ENCODE assay signal across 8 cellular contexts in the genomic region with DNA sequence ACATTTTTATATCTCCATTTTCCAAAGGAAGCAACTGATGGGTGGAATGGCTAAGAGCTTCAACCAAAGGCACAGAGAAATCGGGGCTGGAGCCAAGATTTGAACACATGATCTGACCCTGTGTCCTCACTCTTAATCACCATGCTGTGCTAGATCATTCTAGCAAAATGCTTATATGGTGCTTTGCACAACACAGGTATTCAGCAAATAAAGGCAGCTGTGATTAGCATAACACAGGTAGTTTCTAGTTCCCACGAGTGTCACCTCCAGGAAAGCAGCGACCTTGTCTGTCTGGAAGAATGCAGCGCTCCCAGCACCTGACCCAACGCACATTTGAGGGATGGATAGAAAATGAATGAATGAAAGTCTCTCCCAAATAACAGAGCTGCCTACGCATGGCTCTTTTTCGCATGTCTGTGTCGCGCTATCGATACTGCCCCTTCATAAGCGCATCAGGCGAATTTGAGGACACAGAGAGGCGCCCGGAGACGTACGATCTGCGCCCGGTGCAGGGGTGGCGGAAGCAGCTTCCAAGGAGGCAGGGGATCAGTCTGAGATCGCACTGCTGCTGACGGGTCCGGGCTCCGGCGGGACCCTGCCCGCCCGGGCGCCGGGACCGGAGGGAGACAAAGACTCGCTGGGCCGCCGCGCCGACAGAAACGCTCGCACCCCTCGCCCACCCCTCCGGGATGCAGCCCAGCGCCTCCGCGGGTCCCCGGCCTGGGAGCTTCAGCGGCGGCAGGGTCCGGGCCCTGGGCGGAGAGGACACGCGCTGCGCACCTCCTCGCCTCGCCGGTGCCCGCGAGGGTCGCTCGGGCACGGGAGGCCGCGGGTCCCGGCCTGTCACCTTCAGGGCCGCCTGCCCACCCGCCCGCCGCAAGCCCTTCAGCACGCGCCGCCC. TPM values are rescaled to one million over a fixed set of nuclear protein-coding genes. Genes with fewer than 3 reads are reported as not detected.
A peak's percentile ranks its signal among the peaks of the same experiment; 100 is the strongest.
DNase-seq lines count a peak whose midpoint lies in the region; ATAC-seq and TF ChIP-seq lines count a peak whose summit lies in the region.

No MANE protein-coding gene starts in this region.

- no peaks in the 10 kb centered on the region for H3K27me3 ChIP-seq in esophagus muscularis mucosa

- intact Hi-C loops in esophagus muscularis mucosa (cut with DNase I) = no loop called here

- H3K36me3 Mint-ChIP-seq in WTC11 (no peaks in the 10 kb centered on the region), neural crest cell (ENCODE audit: low read depth) (peaks cover 1% of the 10 kb centered on the region)

- POLR2A ChIA-PET in WTC11 (lab: Charles Lee) = interaction anchor here (1.0 kb wide), 1 partner anchor 10 kb away, joined by 3 read pairs; no protein-coding TSS in a partner anchor

- peaks cover 0 to 6% (median 2%) of the 10 kb centered on the region in 4 donors for H3K9me3 ChIP-seq in esophagus muscularis mucosa

- H3K4me3 Mint-ChIP-seq in WTC11 (peak overlapping the region; percentile 90), neural crest cell (peak overlapping the region; percentile 96)

- TF ChIP-seq CTCF in C4-2B (conservative IDR thresholded peaks at IDR 0.05) (no peak), WTC11 (IDR thresholded peaks at IDR 0.05) (no peak), esophagus muscularis mucosa (IDR thresholded peaks at IDR 0.05) (no peak), neural crest cell (conservative IDR thresholded peaks at IDR 0.05) (no peak)

- H3K27ac Mint-ChIP-seq in WTC11 (peak overlapping the region; percentile 72), neural crest cell (ENCODE audit: unreplicated experiment) (peak overlapping the region; percentile 86)

- H3K27ac ChIP-seq in C4-2B (peak overlapping the region; percentile 96), esophagus muscularis mucosa (replicated peaks in 1 of 4) (peak overlapping the region; percentile 88 to 94 (median 91))

- 0 out of 2 replicates have a peak, but pooled peaks cover 3% of the 10 kb centered on the region for H3K9me3 Mint-ChIP-seq in WTC11
- H3K9me3 Mint-ChIP-seq in neural crest cell = no peaks in the 10 kb centered on the region

- TF ChIP-seq POLR2A in esophagus muscularis mucosa (IDR thresholded peaks at IDR 0.05; ENCODE audit: low read depth) = no peak

- H3K4me1 ChIP-seq in esophagus muscularis mucosa = peaks cover 51 to 58% (median 55%) of the 10 kb centered on the region in 4 donors

- no peak for TF ChIP-seq EP300 in esophagus muscularis mucosa (IDR thresholded peaks at IDR 0.05)

- H3K27me3 Mint-ChIP-seq in WTC11 (ENCODE audit: low read depth) = peaks cover 10% of the 10 kb centered on the region; the same call in 1 of the 2 replicates
- H3K27me3 Mint-ChIP-seq in neural crest cell (ENCODE audit: low read depth) = no peaks in the 10 kb centered on the region

- under 1% methylated on average over 21 of the region's 67 CpGs for WGBS in esophagus muscularis mucosa

- H3K36me3 ChIP-seq in esophagus muscularis mucosa = no peaks in the 10 kb centered on the region

- H3K4me1 Mint-ChIP-seq in WTC11 (peaks cover 25% of the 10 kb centered on the region), neural crest cell (peaks cover 39% of the 10 kb centered on the region)

- CTCF ChIA-PET in WTC11 (lab: Charles Lee) = interaction anchor here (0.5 to 1.6 kb wide), 5 partner anchors 27 to 669 kb away, joined by 3 to 6 read pairs (median 4); no protein-coding TSS in a partner anchor

- ATAC-seq in HG03432 (IDR thresholded peaks at IDR 0.05; ENCODE audit: unreplicated experiment) (peak; percentile 34), WTC11 (peak; percentile 5; the same call in 1 of the 2 replicates)

- DNase-seq in GM19238 (ENCODE audit: insufficient read length, low spot score) (peak; percentile 63), WTC11 (ENCODE audit: low spot score) (no peak), esophagus muscularis mucosa (ENCODE audit: extremely low spot score) (no peak), neural crest cell (ENCODE audit: low read depth, low spot score) (peak; percentile 16), AML-193 (lab: John Stamatoyannopoulos, UW) (no peak), superior temporal gyrus (ENCODE audit: extremely low spot score) (no peak)

- H3K4me3 ChIP-seq in esophagus muscularis mucosa = peak overlapping the region; percentile 81 to 99 (median 97)

TF ChIP-seq in WTC11, 78 proteins besides CTCF, POLR2A, EP300 and RAD21 (continues in another document):
- TF ChIP-seq TEAD4 (CRISPR knock-in tag; IDR thresholded peaks at IDR 0.05) (no peak), GABPB1 (CRISPR knock-in tag; IDR thresholded peaks at IDR 0.05) (0 out of 2 replicates have a peak, but pooled peaks have one; percentile 9), FOXK1 (CRISPR knock-in tag; IDR thresholded peaks at IDR 0.05) (0 out of 2 replicates have a peak, but pooled peaks have one; percentile 29), ESRRA (CRISPR knock-in tag; IDR thresholded peaks at IDR 0.05; ENCODE audit: borderline replicate concordance) (no peak)
- TF ChIP-seq, protein P1, sequence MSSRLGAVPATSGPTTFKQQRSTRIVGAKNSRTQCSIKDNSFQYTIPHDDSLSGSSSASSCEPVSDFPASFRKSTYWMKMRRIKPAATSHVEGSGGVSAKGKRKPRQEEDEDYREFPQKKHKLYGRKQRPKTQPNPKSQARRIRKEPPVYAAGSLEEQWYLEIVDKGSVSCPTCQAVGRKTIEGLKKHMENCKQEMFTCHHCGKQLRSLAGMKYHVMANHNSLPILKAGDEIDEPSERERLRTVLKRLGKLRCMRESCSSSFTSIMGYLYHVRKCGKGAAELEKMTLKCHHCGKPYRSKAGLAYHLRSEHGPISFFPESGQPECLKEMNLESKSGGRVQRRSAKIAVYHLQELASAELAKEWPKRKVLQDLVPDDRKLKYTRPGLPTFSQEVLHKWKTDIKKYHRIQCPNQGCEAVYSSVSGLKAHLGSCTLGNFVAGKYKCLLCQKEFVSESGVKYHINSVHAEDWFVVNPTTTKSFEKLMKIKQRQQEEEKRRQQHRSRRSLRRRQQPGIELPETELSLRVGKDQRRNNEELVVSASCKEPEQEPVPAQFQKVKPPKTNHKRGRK (CRISPR knock-in tag; IDR thresholded peaks at IDR 0.05; ENCODE audit: borderline replicate concordance) = no peak
- TF ChIP-seq, protein P2, sequence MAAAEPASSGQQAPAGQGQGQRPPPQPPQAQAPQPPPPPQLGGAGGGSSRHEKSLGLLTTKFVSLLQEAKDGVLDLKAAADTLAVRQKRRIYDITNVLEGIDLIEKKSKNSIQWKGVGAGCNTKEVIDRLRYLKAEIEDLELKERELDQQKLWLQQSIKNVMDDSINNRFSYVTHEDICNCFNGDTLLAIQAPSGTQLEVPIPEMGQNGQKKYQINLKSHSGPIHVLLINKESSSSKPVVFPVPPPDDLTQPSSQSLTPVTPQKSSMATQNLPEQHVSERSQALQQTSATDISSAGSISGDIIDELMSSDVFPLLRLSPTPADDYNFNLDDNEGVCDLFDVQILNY (CRISPR knock-in tag; IDR thresholded peaks at IDR 0.05) = no peak
- TF ChIP-seq, protein P3, sequence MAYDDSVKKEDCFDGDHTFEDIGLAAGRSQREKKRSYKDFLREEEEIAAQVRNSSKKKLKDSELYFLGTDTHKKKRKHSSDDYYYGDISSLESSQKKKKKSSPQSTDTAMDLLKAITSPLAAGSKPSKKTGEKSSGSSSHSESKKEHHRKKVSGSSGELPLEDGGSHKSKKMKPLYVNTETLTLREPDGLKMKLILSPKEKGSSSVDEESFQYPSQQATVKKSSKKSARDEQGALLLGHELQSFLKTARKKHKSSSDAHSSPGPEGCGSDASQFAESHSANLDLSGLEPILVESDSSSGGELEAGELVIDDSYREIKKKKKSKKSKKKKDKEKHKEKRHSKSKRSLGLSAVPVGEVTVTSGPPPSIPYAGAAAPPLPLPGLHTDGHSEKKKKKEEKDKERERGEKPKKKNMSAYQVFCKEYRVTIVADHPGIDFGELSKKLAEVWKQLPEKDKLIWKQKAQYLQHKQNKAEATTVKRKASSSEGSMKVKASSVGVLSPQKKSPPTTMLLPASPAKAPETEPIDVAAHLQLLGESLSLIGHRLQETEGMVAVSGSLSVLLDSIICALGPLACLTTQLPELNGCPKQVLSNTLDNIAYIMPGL (CRISPR knock-in tag; IDR thresholded peaks at IDR 0.05) = 0 out of 2 replicates have a peak, but pooled peaks have one; percentile 35
- TF ChIP-seq, protein P4, sequence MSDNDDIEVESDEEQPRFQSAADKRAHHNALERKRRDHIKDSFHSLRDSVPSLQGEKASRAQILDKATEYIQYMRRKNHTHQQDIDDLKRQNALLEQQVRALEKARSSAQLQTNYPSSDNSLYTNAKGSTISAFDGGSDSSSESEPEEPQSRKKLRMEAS (CRISPR knock-in tag; IDR thresholded peaks at IDR 0.05) = 0 out of 2 replicates have a peak, but pooled peaks have one; percentile 25
- TF ChIP-seq, protein P5, sequence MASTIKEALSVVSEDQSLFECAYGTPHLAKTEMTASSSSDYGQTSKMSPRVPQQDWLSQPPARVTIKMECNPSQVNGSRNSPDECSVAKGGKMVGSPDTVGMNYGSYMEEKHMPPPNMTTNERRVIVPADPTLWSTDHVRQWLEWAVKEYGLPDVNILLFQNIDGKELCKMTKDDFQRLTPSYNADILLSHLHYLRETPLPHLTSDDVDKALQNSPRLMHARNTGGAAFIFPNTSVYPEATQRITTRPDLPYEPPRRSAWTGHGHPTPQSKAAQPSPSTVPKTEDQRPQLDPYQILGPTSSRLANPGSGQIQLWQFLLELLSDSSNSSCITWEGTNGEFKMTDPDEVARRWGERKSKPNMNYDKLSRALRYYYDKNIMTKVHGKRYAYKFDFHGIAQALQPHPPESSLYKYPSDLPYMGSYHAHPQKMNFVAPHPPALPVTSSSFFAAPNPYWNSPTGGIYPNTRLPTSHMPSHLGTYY (CRISPR knock-in tag; IDR thresholded peaks at IDR 0.05) = no peak
- TF ChIP-seq, protein P6, sequence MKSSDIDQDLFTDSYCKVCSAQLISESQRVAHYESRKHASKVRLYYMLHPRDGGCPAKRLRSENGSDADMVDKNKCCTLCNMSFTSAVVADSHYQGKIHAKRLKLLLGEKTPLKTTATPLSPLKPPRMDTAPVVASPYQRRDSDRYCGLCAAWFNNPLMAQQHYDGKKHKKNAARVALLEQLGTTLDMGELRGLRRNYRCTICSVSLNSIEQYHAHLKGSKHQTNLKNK (CRISPR knock-in tag; IDR thresholded peaks at IDR 0.05) = no peak

RNA-seq across cellular contexts. Expression of a gene that starts 0.6 kb away (rescaled TPM):
- total RNA-seq in WTC11 (2021) = 37.9 to 44.8 TPM (median 39.1 TPM) in 3 replicates
- 10 to 100 TPM; 14.2 to 30.8 (median 18.0) TPM for total RNA-seq in esophagus muscularis mucosa
- 57.6 and 62.9 TPM in 2 replicates for total RNA-seq in neural crest cell

RNA-seq across cellular contexts. Expression of a gene that starts 24.8 kb away (rescaled TPM):
- total RNA-seq in WTC11 (2021) = 0.21 to 0.87 TPM (median 0.50 TPM) in 3 replicates
- not detected for total RNA-seq in esophagus muscularis mucosa
- total RNA-seq in neural crest cell = not detected in 2 replicates

RNA-seq across cellular contexts. Expression of a gene that starts 25.0 kb away (rescaled TPM):
- 3.4 to 4.8 TPM (median 4.1 TPM) in 3 replicates for total RNA-seq in WTC11 (2021)
- total RNA-seq in esophagus muscularis mucosa = 10 to 100 TPM in 1 of 4 donors, 1 to 10 TPM in 3; 7.0 to 10.4 (median 8.5) TPM
- 9.0 and 9.6 TPM in 2 replicates for total RNA-seq in neural crest cell

Comparison
In these comparisons a context has a peak if more than half of its experiments do, and no peak if none do; other contexts are left out.
1. DNase-seq: peak in GM19238 (single experiment) and neural crest cell (single experiment); none in WTC11 (single experiment), esophagus muscularis mucosa (single experiment), AML-193 (0 of 2) and superior temporal gyrus (single experiment).